Comparison of ENCODE assay signal across 12 cellular contexts in genomic region chr6:163841326-163841725, GRCh38.
DNase-seq lines count a peak whose midpoint lies in the region; ATAC-seq and TF ChIP-seq lines count a peak whose summit lies in the region.
"Had no signal": no experiment of that assay in that cellular context is flagged by ENCODE, and none has a peak within 500 bp of the region (broad histone marks: within the 10 kb centered on the region; RNA-seq: fewer than 3 reads in every experiment).

No MANE protein-coding gene starts in this region.

- no peaks in the 10 kb centered on the region for H3K27me3 ChIP-seq in foreskin keratinocyte
- no peaks in the 10 kb centered on the region for H3K27me3 ChIP-seq in esophagus squamous epithelium
- no peaks in the 10 kb centered on the region for H3K27me3 ChIP-seq in left lung

- peak; percentile 56 for ATAC-seq in foreskin keratinocyte
- no peak for ATAC-seq in left lung
- ATAC-seq: GM12878, GM23338 had no signal

- H3K4me3 ChIP-seq in esophagus squamous epithelium (no peak overlapping the region), left lung (no peak overlapping the region)
- H3K4me3 ChIP-seq: GM12878, GM23338 had no signal

- intact Hi-C loops in esophagus squamous epithelium (cut with DNase I) (no loop called here), left lung (cut with DNase I) (no loop called here)

- CTCF ChIA-PET in RWPE1 (lab: Yijun Ruan, JAX): interaction anchor here (0.7 kb wide), 1 partner anchor 93 kb away, joined by 3 read pairs; no protein-coding TSS in a partner anchor

- H3K9me3 ChIP-seq in esophagus squamous epithelium (no peaks in the 10 kb centered on the region), left lung (peaks cover 0 to 8% of the 10 kb centered on the region in 2 donors)

- no peak overlapping the region for H3K27ac ChIP-seq in RWPE1
- no peak overlapping the region for H3K27ac ChIP-seq in foreskin keratinocyte
- no peak overlapping the region for H3K27ac ChIP-seq in esophagus squamous epithelium
- no peak overlapping the region for H3K27ac ChIP-seq in left lung

- WGBS in esophagus squamous epithelium, 2 donors: 38% methylated on average over 2 of the region's 2 CpGs; no CpG with 5 or more reads in 1 of the 2 donors

- POLR2A ChIA-PET in RWPE1 (lab: Yijun Ruan, JAX; ENCODE audit: low non-redundant PET): no interaction called here

- DNase-seq in ELR (ENCODE audit: low read depth) (peak; percentile 12), RWPE1 (ENCODE audit: low spot score) (peak; percentile 13), foreskin keratinocyte (peak in 1 of 2 donors; percentile 36), renal cortical epithelial cell (ENCODE audit: low read depth) (peak; percentile 25), anterior cingulate cortex (lab: John Stamatoyannopoulos, UW) (no peak), esophagus squamous epithelium (lab: John Stamatoyannopoulos, UW) (no peak), left lung (no peak)
- DNase-seq: C1 segment of cervical spinal cord; CD4-positive, alpha-beta memory T cell; H7 had no signal

- TF ChIP-seq CTCF in RWPE1 (conservative IDR thresholded peaks at IDR 0.05; ENCODE audit: low read depth) (no peak), foreskin keratinocyte (conservative IDR thresholded peaks at IDR 0.05) (no peak), esophagus squamous epithelium (IDR thresholded peaks at IDR 0.05) (no peak), left lung (IDR thresholded peaks at IDR 0.05) (no peak)

- no peak for TF ChIP-seq POLR2A in esophagus squamous epithelium (IDR thresholded peaks at IDR 0.05)

- H3K4me1 ChIP-seq in foreskin keratinocyte (no peaks in the 10 kb centered on the region), esophagus squamous epithelium (peaks cover 0 to 18% (median 0%) of the 10 kb centered on the region in 3 donors), left lung (no peaks in the 10 kb centered on the region)

- no peaks in the 10 kb centered on the region for H3K36me3 ChIP-seq in esophagus squamous epithelium
- no peaks in the 10 kb centered on the region for H3K36me3 ChIP-seq in left lung

Comparison
In these comparisons a context has a peak if more than half of its experiments do, and no peak if none do; other contexts are left out.
1. DNase-seq: peak in ELR (single experiment), RWPE1 (single experiment) and renal cortical epithelial cell (single experiment); none in anterior cingulate cortex (0 of 58), esophagus squamous epithelium (single experiment) and left lung (0 of 2).